ENCODE assay signal across 8 cellular contexts in genomic region chr10:89351402-89352038, GRCh38. TPM values are rescaled to one million over a fixed set of nuclear protein-coding genes. Genes with fewer than 3 reads are reported as not detected.
DNase-seq lines count a peak whose midpoint lies in the region; ATAC-seq and TF ChIP-seq lines count a peak whose summit lies in the region.

No MANE protein-coding gene starts in this region.

- peaks cover 0 to 4% (median 0%) of the 10 kb centered on the region in 11 donors for H3K9me3 Mint-ChIP-seq in naive thymus-derived CD4-positive, alpha-beta T cell

- peak overlapping the region in 1 of 9 donors; percentile 8 for H3K27ac Mint-ChIP-seq in naive thymus-derived CD4-positive, alpha-beta T cell

- H3K9ac ChIP-seq in SK-N-SH (peak overlapping the region; percentile 42), iPS-20b (ENCODE audit: low read depth, low read length) (no peak overlapping the region; the same call in 1 of the 2 replicates), subcutaneous abdominal adipose tissue (ENCODE audit: low read length in 5 of 5) (peak overlapping the region in 4 of 5 donors; percentile 48 to 74 (median 58))

- H3K27me3 Mint-ChIP-seq in naive thymus-derived CD4-positive, alpha-beta T cell: peaks cover 0 to 75% (median 0%) of the 10 kb centered on the region in 5 donors

- intact Hi-C loops in naive thymus-derived CD4-positive, alpha-beta T cell (cut with micrococcal nuclease): no loop called here

- no peaks in the 10 kb centered on the region for H3K27me3 ChIP-seq in SK-N-SH (ENCODE audit: insufficient read depth)
- no peaks in the 10 kb centered on the region for H3K27me3 ChIP-seq in iPS-20b (ENCODE audit: insufficient read depth, low read length)
- no peaks in the 10 kb centered on the region for H3K27me3 ChIP-seq in subcutaneous abdominal adipose tissue (ENCODE audit: control insufficient read depth in 5 of 5, insufficient read depth in 4 of 5, low read length in 5 of 5)
- H3K27me3 ChIP-seq in naive thymus-derived CD4-positive, alpha-beta T cell (ENCODE audit: control insufficient read depth in 2 of 2, insufficient read depth in 2 of 2, low read length in 2 of 2): no peaks in the 10 kb centered on the region

- peak; percentile 86 for ATAC-seq in GM18873 (IDR thresholded peaks at IDR 0.05; ENCODE audit: low FRiP score, unreplicated experiment)
- ATAC-seq in HG02798 (IDR thresholded peaks at IDR 0.05; ENCODE audit: poor library complexity, unreplicated experiment): peak; percentile 89
- ATAC-seq in naive thymus-derived CD4-positive, alpha-beta T cell: no peak

- POLR2A ChIA-PET in SK-N-SH (lab: Yijun Ruan, JAX): no interaction called here
- POLR2A ChIA-PET in naive thymus-derived CD4-positive, alpha-beta T cell (lab: Charles Lee): no interaction called here

- H3K4me3 Mint-ChIP-seq in naive thymus-derived CD4-positive, alpha-beta T cell: no peak overlapping the region

- peak overlapping the region; percentile 46 for H3K4me2 ChIP-seq in SK-N-SH

- H4K20me1 ChIP-seq in SK-N-SH (ENCODE audit: insufficient read depth): no peaks in the 10 kb centered on the region

- H3K9me2 ChIP-seq in SK-N-SH: no peaks in the 10 kb centered on the region

- WGBS in SK-N-SH (ENCODE audit: low lambda C conversion rate): 58% methylated on average over 7 of the region's 7 CpGs

- no peak for TF ChIP-seq CTCF in SK-N-SH (IDR thresholded peaks at IDR 0.05)

- H3K36me3 Mint-ChIP-seq in naive thymus-derived CD4-positive, alpha-beta T cell: peaks cover 0 to 8% (median 4%) of the 10 kb centered on the region in 5 donors

- H3K4me3 ChIP-seq in SK-N-SH (ENCODE audit: low read depth in 2 of 2, low read length in 1 of 2): no peak overlapping the region; a peak in 1 of 4 replicates
- H3K4me3 ChIP-seq in iPS-20b (ENCODE audit: low read length): no peak overlapping the region
- H3K4me3 ChIP-seq in subcutaneous abdominal adipose tissue (ENCODE audit: low read depth in 1 of 5, low read length in 5 of 5): peak overlapping the region in 2 of 5 donors; percentile 19 to 36
- H3K4me3 ChIP-seq in naive thymus-derived CD4-positive, alpha-beta T cell (ENCODE audit: low read length): no peak overlapping the region

- peaks cover 18% of the 10 kb centered on the region for H3F3A ChIP-seq in SK-N-SH (replicated peaks; ENCODE audit: insufficient read depth)

- no peaks in the 10 kb centered on the region for H3K9me3 ChIP-seq in SK-N-SH
- H3K9me3 ChIP-seq in iPS-20b (ENCODE audit: insufficient read depth, low read depth, low read length): no peaks in the 10 kb centered on the region
- H3K9me3 ChIP-seq in subcutaneous abdominal adipose tissue (ENCODE audit: control insufficient read depth in 5 of 5, low read length in 5 of 5): no peaks in the 10 kb centered on the region
- H3K9me3 ChIP-seq in naive thymus-derived CD4-positive, alpha-beta T cell (ENCODE audit: control insufficient read depth in 2 of 3, low read length in 3 of 3): no peaks in the 10 kb centered on the region

- H3K79me2 ChIP-seq in SK-N-SH (ENCODE audit: insufficient read depth): no peaks in the 10 kb centered on the region

- H3K4me1 Mint-ChIP-seq in naive thymus-derived CD4-positive, alpha-beta T cell: peaks cover 8 to 27% (median 15%) of the 10 kb centered on the region in 7 donors

- CTCF ChIA-PET in SK-N-SH (lab: Yijun Ruan, JAX): interaction anchor here (2.9 kb wide), 1 partner anchor 17 kb away, joined by 13 read pairs; no protein-coding TSS in a partner anchor
- CTCF ChIA-PET in naive thymus-derived CD4-positive, alpha-beta T cell (lab: Charles Lee): no interaction called here

- DNase-seq in SK-N-SH (no peak), NCI-H2196 (lab: John Stamatoyannopoulos, UW; ENCODE audit: unreplicated experiment) (no peak), cerebellar nuclear complex (lab: John Stamatoyannopoulos, UW) (no peak)
- no peak for DNase-seq in naive thymus-derived CD4-positive, alpha-beta T cell

- H3K4me1 ChIP-seq in SK-N-SH (ENCODE audit: control insufficient read depth in 1 of 2, insufficient read depth in 2 of 2, low read depth in 1 of 2, low read length in 1 of 2) (peaks cover 0 to 38% of the 10 kb centered on the region in 2 experiments; a peak in 3 of 4 replicates), iPS-20b (ENCODE audit: insufficient read depth, low read length) (peaks cover 42% of the 10 kb centered on the region), subcutaneous abdominal adipose tissue (ENCODE audit: control insufficient read depth in 5 of 5, insufficient read depth in 5 of 5, low read length in 5 of 5) (peaks cover 22 to 59% (median 51%) of the 10 kb centered on the region in 5 donors)
- no peaks in the 10 kb centered on the region for H3K4me1 ChIP-seq in naive thymus-derived CD4-positive, alpha-beta T cell (ENCODE audit: control insufficient read depth in 2 of 2, insufficient read depth in 2 of 2, low read length in 2 of 2)

- H3K36me3 ChIP-seq in SK-N-SH (replicated peaks in 1 of 2; ENCODE audit: control insufficient read depth in 1 of 2, insufficient read depth in 2 of 2, low read length in 1 of 2) (no peaks in the 10 kb centered on the region), iPS-20b (ENCODE audit: insufficient read depth, low read depth, low read length) (no peaks in the 10 kb centered on the region), subcutaneous abdominal adipose tissue (ENCODE audit: control insufficient read depth in 5 of 5, insufficient read depth in 5 of 5, low read length in 5 of 5) (no peaks in the 10 kb centered on the region)
- H3K36me3 ChIP-seq in naive thymus-derived CD4-positive, alpha-beta T cell (ENCODE audit: control insufficient read depth in 2 of 3, insufficient read depth in 3 of 3, low read length in 3 of 3): no peaks in the 10 kb centered on the region

- TF ChIP-seq RAD21 in SK-N-SH (IDR thresholded peaks at IDR 0.05; ENCODE audit: low read length): no peak

- peak overlapping the region; percentile 70 for H2AFZ ChIP-seq in SK-N-SH (ENCODE audit: low read depth)

- no peak for TF ChIP-seq EP300 in SK-N-SH (IDR thresholded peaks at IDR 0.05; ENCODE audit: borderline replicate concordance in 1 of 2, low read depth in 1 of 2, low read length in 1 of 2)

- peak overlapping the region; percentile 77 to 79 for H3K27ac ChIP-seq in SK-N-SH (ENCODE audit: low read depth in 2 of 2, low read length in 1 of 2)
- H3K27ac ChIP-seq in iPS-20b (ENCODE audit: low read length): peak overlapping the region; percentile 26
- H3K27ac ChIP-seq in subcutaneous abdominal adipose tissue (ENCODE audit: low read depth, low read length): peak overlapping the region; percentile 97
- no peak overlapping the region for H3K27ac ChIP-seq in naive thymus-derived CD4-positive, alpha-beta T cell (ENCODE audit: low read depth, low read length)

TF ChIP-seq in SK-N-SH, 30 proteins besides CTCF, POLR2A, EP300 and RAD21:
- no peak for TF ChIP-seq FOSL2 (IDR thresholded peaks at IDR 0.05; ENCODE audit: borderline replicate concordance, low read depth)

RNA-seq across cellular contexts. Expression of gene IFIT3, which starts 23.7 kb away (rescaled TPM):
- 3.2 and 4.0 TPM in 2 replicates for polyA plus RNA-seq in SK-N-SH (2012; rRNA removed)
- polyA plus RNA-seq in SK-N-SH (2012; cell fraction: cytosol; rRNA removed): 5.0 and 5.2 TPM in 2 replicates
- polyA plus RNA-seq in SK-N-SH (2012; cell fraction: nucleus; rRNA removed): 0.95 and 1.5 TPM in 2 replicates
- total RNA-seq in naive thymus-derived CD4-positive, alpha-beta T cell: 10 to 100 TPM in 1 of 5 experiments, 1 to 10 TPM in 4; 1.8 to 22.3 (median 3.2) TPM
- polyA plus RNA-seq in naive thymus-derived CD4-positive, alpha-beta T cell: 10 to 100 TPM in 1 of 2 donors, 1 to 10 TPM in 1; 4.1 to 13.1 TPM

RNA-seq across cellular contexts. Expression of gene IFIT1B, which starts 26.3 kb away (rescaled TPM):
- polyA plus RNA-seq in SK-N-SH (2012; rRNA removed): 0.03 TPM in 1 of 2 replicates, not detected in the other
- polyA plus RNA-seq in SK-N-SH (2012; cell fraction: cytosol; rRNA removed): 0.01 TPM in 1 of 2 replicates, not detected in the other
- not detected in 2 replicates for polyA plus RNA-seq in SK-N-SH (2012; cell fraction: nucleus; rRNA removed)
- not detected for total RNA-seq in naive thymus-derived CD4-positive, alpha-beta T cell
- under 1 TPM in 1 of 2 donors, not detected in 1; 0.44 TPM for polyA plus RNA-seq in naive thymus-derived CD4-positive, alpha-beta T cell

RNA-seq across cellular contexts. Expression of gene IFIT1, which starts 40.9 kb away (rescaled TPM):
- 4.4 and 5.7 TPM in 2 replicates for polyA plus RNA-seq in SK-N-SH (2012; rRNA removed)
- 6.1 and 7.6 TPM in 2 replicates for polyA plus RNA-seq in SK-N-SH (2012; cell fraction: cytosol; rRNA removed)
- 2.0 and 4.2 TPM in 2 replicates for polyA plus RNA-seq in SK-N-SH (2012; cell fraction: nucleus; rRNA removed)
- 10 to 100 TPM in 1 of 5 experiments, 1 to 10 TPM in 4; 1.7 to 15.7 (median 6.5) TPM for total RNA-seq in naive thymus-derived CD4-positive, alpha-beta T cell
- polyA plus RNA-seq in naive thymus-derived CD4-positive, alpha-beta T cell: 10 to 100 TPM in 1 of 2 donors, 1 to 10 TPM in 1; 4.7 to 16.5 TPM

RNA-seq across cellular contexts. Expression of gene IFIT2, which starts 49.7 kb away (rescaled TPM):
- polyA plus RNA-seq in SK-N-SH (2012; rRNA removed): 0.99 and 1.2 TPM in 2 replicates
- polyA plus RNA-seq in SK-N-SH (2012; cell fraction: cytosol; rRNA removed): 1.7 and 1.8 TPM in 2 replicates
- polyA plus RNA-seq in SK-N-SH (2012; cell fraction: nucleus; rRNA removed): 0.48 and 1.1 TPM in 2 replicates
- 10 to 100 TPM in 1 of 5 experiments, 1 to 10 TPM in 4; 6.0 to 16.4 (median 8.4) TPM for total RNA-seq in naive thymus-derived CD4-positive, alpha-beta T cell
- polyA plus RNA-seq in naive thymus-derived CD4-positive, alpha-beta T cell: 1 to 10 TPM; 4.4 to 9.9 TPM
